8 cellular contexts compared by ENCODE assay signal in the genomic region with DNA sequence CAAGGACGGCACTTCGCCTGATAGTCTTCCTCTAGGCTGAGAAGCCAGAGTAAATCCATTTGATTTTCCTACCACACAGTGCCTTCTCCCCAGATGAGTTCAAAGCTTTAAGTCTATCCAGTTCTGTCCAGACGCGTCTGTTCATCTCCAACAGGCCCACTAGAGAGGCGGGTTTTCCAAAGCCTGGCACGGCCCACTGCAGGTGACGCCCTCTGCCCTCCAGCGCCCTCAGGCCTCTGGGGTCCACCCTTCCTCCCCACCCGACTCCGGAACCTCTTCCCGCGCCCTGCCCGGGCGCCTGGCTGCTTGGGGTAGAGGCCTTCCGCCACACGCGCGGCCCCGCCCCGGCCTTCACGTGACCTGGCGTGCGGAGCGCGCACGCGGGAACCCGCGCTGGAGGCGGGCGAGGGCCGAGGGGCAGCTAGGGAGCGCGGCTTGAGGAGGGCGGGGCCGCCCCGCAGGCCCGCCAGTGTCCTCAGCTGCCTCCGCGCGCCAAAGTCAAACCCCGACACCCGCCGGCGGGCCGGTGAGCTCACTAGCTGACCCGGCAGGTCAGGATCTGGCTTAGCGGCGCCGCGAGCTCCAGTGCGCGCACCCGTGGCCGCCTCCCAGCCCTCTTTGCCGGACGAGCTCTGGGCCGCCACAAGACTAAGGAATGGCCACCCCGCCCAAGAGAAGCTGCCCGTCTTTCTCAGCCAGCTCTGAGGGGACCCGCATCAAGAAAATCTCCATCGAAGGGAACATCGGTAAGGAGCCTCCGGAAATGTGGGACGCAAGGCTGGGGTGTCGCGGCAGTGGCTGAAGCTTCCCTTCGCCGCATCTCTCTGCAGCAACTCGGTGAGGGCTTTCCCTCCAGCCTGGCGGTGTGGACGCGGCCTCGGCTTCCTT. TPM values are rescaled to one million over a fixed set of nuclear protein-coding genes. Genes with fewer than 3 reads are reported as not detected.
A peak's percentile ranks its signal among the peaks of the same experiment; 100 is the strongest.
DNase-seq lines count a peak whose midpoint lies in the region; ATAC-seq and TF ChIP-seq lines count a peak whose summit lies in the region.

TSS of gene DCK (plus strand) at position 469 of the 888 bp plus-strand sequence. CDS start at position 656, 187 bp downstream.

- peaks cover 37% of the 10 kb centered on the region for H3K4me1 Mint-ChIP-seq in nephron

- peak within 1 kb of the TSS; percentile 88 to 97 (median 96) for H3K27ac Mint-ChIP-seq in nephron

- no peak for TF ChIP-seq CTCF in RWPE1 (conservative IDR thresholded peaks at IDR 0.05; ENCODE audit: low read depth)
- TF ChIP-seq CTCF in fibroblast of the aortic adventitia (IDR thresholded peaks at IDR 0.05; ENCODE audit: insufficient read depth, low read length) = no peak
- no peak for TF ChIP-seq CTCF in nephron (IDR thresholded peaks at IDR 0.05; ENCODE audit: unreplicated experiment in 3 of 3)

- no peaks in the 10 kb centered on the region for H3K27me3 Mint-ChIP-seq in nephron (ENCODE audit: low read depth)

- peak; percentile 94 for ATAC-seq in stimulated activated naive CD8-positive, alpha-beta T cell treated with anti-CD3 and anti-CD28 coated beads, Interleukin-15, Interleukin-2, amounts not matched to agents 100 U/mL and 50 U/mL, for 24 hours

- H3K9me3 Mint-ChIP-seq in nephron = no peaks in the 10 kb centered on the region

- peaks cover 16% of the 10 kb centered on the region for H3K36me3 Mint-ChIP-seq in nephron (ENCODE audit: low read depth)

- H3K27ac ChIP-seq in RWPE1 = peak within 1 kb of the TSS; percentile 94

- H3K4me3 ChIP-seq in fibroblast of the aortic adventitia (ENCODE audit: low read depth, low read length) = peak within 1 kb of the TSS; percentile 96

- peak; percentile 93 for DNase-seq in EL
- peak; percentile 66 for DNase-seq in GOT3 (lab: John Stamatoyannopoulos, UW)
- DNase-seq in LHCN-M2 (ENCODE audit: low read depth) = peak; percentile 93
- peak; percentile 80 for DNase-seq in RWPE1 (ENCODE audit: low spot score)
- peak; percentile 82 for DNase-seq in activated T-helper 9 cell treated with anti-CD3 and anti-CD28 coated beads, Interleukin-2, amount 50 U/mL, for 16 hours (ENCODE audit: low read depth)
- DNase-seq in fibroblast of the aortic adventitia (ENCODE audit: low read depth) = peak; percentile 85
- peak; percentile 91 for DNase-seq in stimulated activated naive CD8-positive, alpha-beta T cell treated with anti-CD3 and anti-CD28 coated beads, Interleukin-15, Interleukin-2, amounts not matched to agents 100 U/mL and 50 U/mL, for 24 hours

- POLR2A ChIA-PET in RWPE1 (lab: Yijun Ruan, JAX; ENCODE audit: low non-redundant PET) = interaction anchor here (0.6 kb wide), 1 partner anchor 149 kb away, joined by 3 read pairs; no protein-coding TSS in a partner anchor

- H3K4me3 Mint-ChIP-seq in nephron = peak within 1 kb of the TSS; percentile 86 to 95 (median 93)

- CTCF ChIA-PET in RWPE1 (lab: Yijun Ruan, JAX) = interaction anchor here (0.8 to 0.9 kb wide), 2 partner anchors 16 to 306 kb away, joined by 3 to 4 read pairs; no protein-coding TSS in a partner anchor

RNA-seq across cellular contexts. Expression of gene DCK, which starts in this region (rescaled TPM):
- total RNA-seq in LHCN-M2 (2014; rRNA removed) (52.8 and 53.4 TPM in 2 replicates), fibroblast of the aortic adventitia (ENCODE audit: low replicate concordance) (3.8 and 35.2 TPM in 2 replicates)
- polyA plus RNA-seq in LHCN-M2 (2012) = 8.8 TPM

Comparison
In these comparisons a context has a peak if more than half of its experiments do, and no peak if none do; other contexts are left out.
1. Peak in every context shown above with its lines: DNase-seq, ATAC-seq, H3K4me3 ChIP-seq and H3K27ac ChIP-seq.